ENCODE assay signal across 23 cellular contexts in the genomic region with DNA sequence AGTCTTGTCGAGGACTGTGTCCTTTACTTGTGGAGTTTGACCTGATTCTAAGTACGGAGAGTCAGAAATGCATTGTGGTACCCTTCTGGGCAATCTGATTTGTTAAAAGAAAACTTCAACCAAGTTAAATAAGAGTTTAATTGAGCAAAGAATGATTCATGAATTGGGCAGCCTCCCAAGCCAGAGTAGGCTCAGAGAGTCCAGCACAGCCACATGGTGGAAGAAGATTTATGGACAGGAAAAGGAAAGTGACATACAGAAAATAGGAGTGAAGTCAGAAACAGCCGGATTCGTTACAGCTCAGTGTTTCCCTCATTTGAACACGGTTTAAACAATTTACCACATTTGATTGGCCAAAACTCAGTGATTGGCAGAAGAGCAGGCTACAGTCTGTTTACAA.
DNase-seq lines count a peak whose midpoint lies in the region; ATAC-seq lines count a peak whose summit lies in the region.
"Had no signal": no experiment of that assay in that cellular context is flagged by ENCODE, and none has a peak within 500 bp of the region (broad histone marks: within the 10 kb centered on the region; RNA-seq: fewer than 3 reads in every experiment).

No MANE protein-coding gene starts in this region.

- ATAC-seq in GM19467 (IDR thresholded peaks at IDR 0.05; ENCODE audit: unreplicated experiment) (no peak), GM18502 (IDR thresholded peaks at IDR 0.05; ENCODE audit: poor library complexity, unreplicated experiment) (no peak)
- ATAC-seq: activated naive CD8-positive, alpha-beta T cell treated with anti-CD3 and anti-CD28 coated beads, Interleukin-2, amount 50 U/mL, for 24 hours; gastroesophageal sphincter; HepG2; right lobe of liver; Right ventricle myocardium inferior; stimulated activated effector memory CD8-positive, alpha-beta T cell treated with anti-CD3 and anti-CD28 coated beads, Interleukin-12 subunit alpha, Interleukin-12 subunit beta, amount 100 ng/mL, for 72 hours; T-cell had no signal

- DNase-seq in Caki2 (ENCODE audit: low read depth): peak; percentile 64
- DNase-seq in M059J (ENCODE audit: low read depth): peak; percentile 95
- DNase-seq in astrocyte of the hippocampus (ENCODE audit: low read depth, low spot score): peak; percentile 18
- DNase-seq in lung microvascular endothelial cell (ENCODE audit: low read depth in 2 of 2): peak; percentile 5 to 70
- no peak for DNase-seq in KG1 (lab: John Stamatoyannopoulos, UW)
- DNase-seq in activated effector memory CD4-positive, alpha-beta T cell treated with Interleukin-2 at 50 U/mL for 16 hours: no peak
- DNase-seq: activated CD4-positive, alpha-beta T cell treated with anti-CD3 and anti-CD28 coated beads, Interleukin-2, amount 50 U/mL, for 1 hour; activated CD8-positive, alpha-beta memory T cell treated with anti-CD3 and anti-CD28 coated beads, Interleukin-2, amount 50 U/mL, for 4 hours; activated naive CD8-positive, alpha-beta T cell treated with anti-CD3 and anti-CD28 coated beads, Interleukin-2, amount 50 U/mL, for 24 hours; HCEC 1CT; naive B cell; NCI-H1436 treated with DMSO at 0.1 percent for 48 hours; NCI-H2171; NCI-H526 treated with DMSO at 0.1 percent for 48 hours; right lobe of liver; T-cell; testis had no signal

- in situ Hi-C loops in Caki2 (cut with HindIII; ENCODE audit: low pct_unique_long_range_greater_than_20kb, low sequenced_read_pairs): no loop called here

Comparison
In these comparisons a context has a peak if more than half of its experiments do, and no peak if none do; other contexts are left out.
1. DNase-seq: peak in Caki2 (single experiment), M059J (single experiment), astrocyte of the hippocampus (single experiment) and lung microvascular endothelial cell (2 of 2); none in KG1 (single experiment) and activated effector memory CD4-positive, alpha-beta T cell treated with Interleukin-2 at 50 U/mL for 16 hours (single experiment).